In genomic region chr4:155072417-155072816, GRCh38 we compare ENCODE assay signal across 17 cellular contexts.
DNase-seq lines count a peak whose midpoint lies in the region; ATAC-seq and TF ChIP-seq lines count a peak whose summit lies in the region.
"Had no signal": no experiment of that assay in that cellular context is flagged by ENCODE, and none has a peak within 500 bp of the region (broad histone marks: within the 10 kb centered on the region; RNA-seq: fewer than 3 reads in every experiment).

No MANE protein-coding gene starts in this region.

- no peak overlapping the region for H3K4me3 ChIP-seq in parathyroid adenoma (ENCODE audit: low read depth, low read length)
- H3K4me3 ChIP-seq: GM23248 had no signal

- H3K9me3 Mint-ChIP-seq in activated naive CD4-positive, alpha-beta T cell treated with anti-CD3 and anti-CD28 coated beads for 36 hours: peaks cover 2% of the 10 kb centered on the region
- H3K9me3 Mint-ChIP-seq in activated T-helper 1 cell treated with anti-CD3 and anti-CD28 coated beads, Interleukin-12 subunit alpha, Interleukin-12 subunit beta, Interleukin-2, Interleukin-4 antibody, amounts not matched to agents 30 ng/mL and 10 ng/mL and 1 ng/mL, durations not matched to agents 14 hours and 24 hours and 36 hours: no peaks in the 10 kb centered on the region

- no peaks in the 10 kb centered on the region for H3K27me3 Mint-ChIP-seq in activated naive CD4-positive, alpha-beta T cell treated with anti-CD3 and anti-CD28 coated beads for 36 hours (ENCODE audit: low read depth)
- peaks cover 2% of the 10 kb centered on the region for H3K27me3 Mint-ChIP-seq in activated T-helper 1 cell treated with anti-CD3 and anti-CD28 coated beads, Interleukin-12 subunit alpha, Interleukin-12 subunit beta, Interleukin-2, Interleukin-4 antibody, amounts not matched to agents 30 ng/mL and 10 ng/mL and 1 ng/mL, durations not matched to agents 14 hours and 24 hours and 36 hours (ENCODE audit: insufficient read depth)
- H3K27me3 Mint-ChIP-seq: T-helper 17 cell had no signal

- H3K36me3 ChIP-seq in parathyroid adenoma (ENCODE audit: control insufficient read depth, insufficient read depth, low read length): no peaks in the 10 kb centered on the region

- H3K27ac ChIP-seq in parathyroid adenoma: no peak overlapping the region
- H3K27ac ChIP-seq: GM23248, KMS-11 had no signal

- CTCF ChIA-PET in activated naive CD4-positive, alpha-beta T cell treated with anti-CD3 and anti-CD28 coated beads for 36 hours (lab: Charles Lee): no interaction called here

- H2AFZ ChIP-seq in parathyroid adenoma: peak overlapping the region; percentile 38
- H2AFZ ChIP-seq: GM23248 had no signal

- peak; percentile 72 for ATAC-seq in GM18870 (IDR thresholded peaks at IDR 0.05; ENCODE audit: unreplicated experiment)
- peak; percentile 60 for ATAC-seq in GM21619 (IDR thresholded peaks at IDR 0.05; ENCODE audit: unreplicated experiment)
- peak; percentile 96 for ATAC-seq in HG03280 (IDR thresholded peaks at IDR 0.05; ENCODE audit: unreplicated experiment)
- ATAC-seq: CD8-positive, alpha-beta T cell; HepG2; T-helper 17 cell had no signal

- H3K27ac Mint-ChIP-seq in activated naive CD4-positive, alpha-beta T cell treated with anti-CD3 and anti-CD28 coated beads for 36 hours: no peak overlapping the region
- H3K27ac Mint-ChIP-seq in activated T-helper 1 cell treated with anti-CD3 and anti-CD28 coated beads, Interleukin-12 subunit alpha, Interleukin-12 subunit beta, Interleukin-2, Interleukin-4 antibody, amounts not matched to agents 30 ng/mL and 10 ng/mL and 1 ng/mL, durations not matched to agents 14 hours and 24 hours and 36 hours: no peak overlapping the region
- H3K27ac Mint-ChIP-seq: CD8-positive, alpha-beta T cell; T-helper 17 cell had no signal

- intact Hi-C loops in activated naive CD4-positive, alpha-beta T cell treated with anti-CD3 and anti-CD28 coated beads for 36 hours (cut with micrococcal nuclease): no loop called here
- intact Hi-C loops in activated T-helper 1 cell treated with anti-CD3 and anti-CD28 coated beads, Interleukin-12 subunit alpha, Interleukin-12 subunit beta, Interleukin-2, Interleukin-4 antibody, amounts not matched to agents 30 ng/mL and 10 ng/mL and 1 ng/mL, durations not matched to agents 14 hours and 24 hours and 36 hours (cut with micrococcal nuclease): no loop called here

- no peaks in the 10 kb centered on the region for H3K79me2 ChIP-seq in parathyroid adenoma

- TF ChIP-seq CTCF in parathyroid adenoma (IDR thresholded peaks at IDR 0.05): no peak

- H3K9me3 ChIP-seq in parathyroid adenoma (ENCODE audit: control insufficient read depth, low read length): no peaks in the 10 kb centered on the region

- H3K27me3 ChIP-seq in parathyroid adenoma (ENCODE audit: control insufficient read depth, insufficient read depth, low read length): no peaks in the 10 kb centered on the region

- H3K36me3 Mint-ChIP-seq in activated naive CD4-positive, alpha-beta T cell treated with anti-CD3 and anti-CD28 coated beads for 36 hours (ENCODE audit: low read depth): no peaks in the 10 kb centered on the region
- H3K36me3 Mint-ChIP-seq in activated T-helper 1 cell treated with anti-CD3 and anti-CD28 coated beads, Interleukin-12 subunit alpha, Interleukin-12 subunit beta, Interleukin-2, Interleukin-4 antibody, amounts not matched to agents 30 ng/mL and 10 ng/mL and 1 ng/mL, durations not matched to agents 14 hours and 24 hours and 36 hours (ENCODE audit: low read depth): no peaks in the 10 kb centered on the region
- H3K36me3 Mint-ChIP-seq: CD8-positive, alpha-beta T cell had no signal

- DNase-seq in NCI-H345 treated with DMSO at 0.1 percent for 48 hours (lab: John Stamatoyannopoulos, UW; ENCODE audit: unreplicated experiment): no peak
- no peak for DNase-seq in activated naive CD4-positive, alpha-beta T cell treated with anti-CD3 and anti-CD28 coated beads for 36 hours
- no peak for DNase-seq in activated T-helper 1 cell treated with anti-CD3 and anti-CD28 coated beads, Interleukin-12 subunit alpha, Interleukin-12 subunit beta, Interleukin-2, Interleukin-4 antibody, amounts not matched to agents 30 ng/mL and 10 ng/mL and 1 ng/mL, durations not matched to agents 14 hours and 24 hours and 36 hours (ENCODE audit: low spot score)
- DNase-seq: CD8-positive, alpha-beta T cell; DND-41; GDM1; GM23248; NCI-H1092 treated with DMSO at 0.1 percent for 48 hours; NCI-H1694 treated with DMSO at 0.1 percent for 48 hours; SHP77 treated with DMSO at 0.1 percent for 48 hours; T-helper 17 cell had no signal

- no peaks in the 10 kb centered on the region for H3K4me1 Mint-ChIP-seq in activated naive CD4-positive, alpha-beta T cell treated with anti-CD3 and anti-CD28 coated beads for 36 hours (ENCODE audit: low read depth)
- H3K4me1 Mint-ChIP-seq in activated T-helper 1 cell treated with anti-CD3 and anti-CD28 coated beads, Interleukin-12 subunit alpha, Interleukin-12 subunit beta, Interleukin-2, Interleukin-4 antibody, amounts not matched to agents 30 ng/mL and 10 ng/mL and 1 ng/mL, durations not matched to agents 14 hours and 24 hours and 36 hours (ENCODE audit: low read depth): no peaks in the 10 kb centered on the region
- H3K4me1 Mint-ChIP-seq: T-helper 17 cell had no signal

- H3K4me1 ChIP-seq in parathyroid adenoma: no peaks in the 10 kb centered on the region

- H3K9ac ChIP-seq in parathyroid adenoma: no peak overlapping the region
- H3K9ac ChIP-seq: GM23248, KMS-11 had no signal

- no peak overlapping the region for H3K4me3 Mint-ChIP-seq in activated naive CD4-positive, alpha-beta T cell treated with anti-CD3 and anti-CD28 coated beads for 36 hours
- no peak overlapping the region for H3K4me3 Mint-ChIP-seq in activated T-helper 1 cell treated with anti-CD3 and anti-CD28 coated beads, Interleukin-12 subunit alpha, Interleukin-12 subunit beta, Interleukin-2, Interleukin-4 antibody, amounts not matched to agents 30 ng/mL and 10 ng/mL and 1 ng/mL, durations not matched to agents 14 hours and 24 hours and 36 hours
- H3K4me3 Mint-ChIP-seq: CD8-positive, alpha-beta T cell; T-helper 17 cell had no signal

- H3K4me2 ChIP-seq in parathyroid adenoma (ENCODE audit: low read length): no peak overlapping the region
- H3K4me2 ChIP-seq: KMS-11 had no signal
